ENCODE assay signal across 2 cellular contexts in the genomic region with DNA sequence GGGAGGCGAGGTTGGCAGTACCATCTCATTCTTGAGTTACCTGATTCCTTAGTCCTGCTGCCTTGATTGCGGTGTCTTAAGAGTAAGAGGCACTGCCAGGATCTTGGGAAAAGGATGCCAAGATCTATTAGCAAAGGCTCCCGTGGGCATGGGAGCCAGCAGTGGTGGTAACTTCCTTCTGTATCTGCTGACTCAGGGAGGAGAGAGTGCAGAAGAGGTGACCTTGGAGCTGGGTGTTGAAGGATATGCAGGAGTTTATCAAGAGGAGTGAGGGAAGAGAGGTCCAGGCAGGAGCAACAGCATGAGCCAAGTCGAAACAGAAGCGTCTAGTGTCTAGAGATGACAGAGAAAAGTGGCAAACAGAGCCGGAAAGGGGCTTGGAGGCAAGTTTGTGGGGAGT.
TF ChIP-seq lines count a peak whose summit lies in the region.

No MANE protein-coding gene starts in this region.

TF ChIP-seq in IMR-90, 13 proteins besides CTCF, POLR2A, EP300 and RAD21:
- TF ChIP-seq RCOR1 (IDR thresholded peaks at IDR 0.05; ENCODE audit: insufficient replicate concordance, low read length) = no peak
- no peak for TF ChIP-seq SMC3 (IDR thresholded peaks at IDR 0.05; ENCODE audit: low read depth, low read length)
- TF ChIP-seq CHD1 (IDR thresholded peaks at IDR 0.05; ENCODE audit: low read depth, low read length) = no peak
- TF ChIP-seq CEBPB (IDR thresholded peaks at IDR 0.05; ENCODE audit: low read depth, low read length) = no peak
- no peak for TF ChIP-seq MAZ (IDR thresholded peaks at IDR 0.05; ENCODE audit: borderline replicate concordance, low read depth, low read length)
- TF ChIP-seq, protein P1, sequence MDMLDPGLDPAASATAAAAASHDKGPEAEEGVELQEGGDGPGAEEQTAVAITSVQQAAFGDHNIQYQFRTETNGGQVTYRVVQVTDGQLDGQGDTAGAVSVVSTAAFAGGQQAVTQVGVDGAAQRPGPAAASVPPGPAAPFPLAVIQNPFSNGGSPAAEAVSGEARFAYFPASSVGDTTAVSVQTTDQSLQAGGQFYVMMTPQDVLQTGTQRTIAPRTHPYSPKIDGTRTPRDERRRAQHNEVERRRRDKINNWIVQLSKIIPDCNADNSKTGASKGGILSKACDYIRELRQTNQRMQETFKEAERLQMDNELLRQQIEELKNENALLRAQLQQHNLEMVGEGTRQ (IDR thresholded peaks at IDR 0.05; ENCODE audit: low read depth, low read length) = no peak
- TF ChIP-seq, protein P2, sequence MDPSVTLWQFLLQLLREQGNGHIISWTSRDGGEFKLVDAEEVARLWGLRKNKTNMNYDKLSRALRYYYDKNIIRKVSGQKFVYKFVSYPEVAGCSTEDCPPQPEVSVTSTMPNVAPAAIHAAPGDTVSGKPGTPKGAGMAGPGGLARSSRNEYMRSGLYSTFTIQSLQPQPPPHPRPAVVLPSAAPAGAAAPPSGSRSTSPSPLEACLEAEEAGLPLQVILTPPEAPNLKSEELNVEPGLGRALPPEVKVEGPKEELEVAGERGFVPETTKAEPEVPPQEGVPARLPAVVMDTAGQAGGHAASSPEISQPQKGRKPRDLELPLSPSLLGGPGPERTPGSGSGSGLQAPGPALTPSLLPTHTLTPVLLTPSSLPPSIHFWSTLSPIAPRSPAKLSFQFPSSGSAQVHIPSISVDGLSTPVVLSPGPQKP (IDR thresholded peaks at IDR 0.05; ENCODE audit: borderline replicate concordance, low read depth, low read length) = no peak
- no peak for TF ChIP-seq BHLHE40 (IDR thresholded peaks at IDR 0.05; ENCODE audit: low read depth, low read length)
- no peak for TF ChIP-seq RFX5 (IDR thresholded peaks at IDR 0.05; ENCODE audit: low read depth, low read length)
- TF ChIP-seq MXI1 (IDR thresholded peaks at IDR 0.05; ENCODE audit: borderline replicate concordance, low read depth, low read length) = no peak
- no peak for TF ChIP-seq NFE2L2 (IDR thresholded peaks at IDR 0.05; ENCODE audit: low read depth, low read length)
- TF ChIP-seq MAFK (IDR thresholded peaks at IDR 0.05; ENCODE audit: low read depth, low read length) = no peak
- no peak for TF ChIP-seq FOS (IDR thresholded peaks at IDR 0.05; ENCODE audit: low read depth, low read length)

TF ChIP-seq in K562, 482 proteins besides CTCF, POLR2A, EP300 and RAD21:
- peak; percentile 49; the same call in 1 of the 2 replicates for TF ChIP-seq MAFF (IDR thresholded peaks at IDR 0.05; ENCODE audit: low read length)
- TF ChIP-seq ESRRA (IDR thresholded peaks at IDR 0.05; ENCODE audit: borderline replicate concordance, low read depth) = peak; percentile 83
- TF ChIP-seq, protein P3, sequence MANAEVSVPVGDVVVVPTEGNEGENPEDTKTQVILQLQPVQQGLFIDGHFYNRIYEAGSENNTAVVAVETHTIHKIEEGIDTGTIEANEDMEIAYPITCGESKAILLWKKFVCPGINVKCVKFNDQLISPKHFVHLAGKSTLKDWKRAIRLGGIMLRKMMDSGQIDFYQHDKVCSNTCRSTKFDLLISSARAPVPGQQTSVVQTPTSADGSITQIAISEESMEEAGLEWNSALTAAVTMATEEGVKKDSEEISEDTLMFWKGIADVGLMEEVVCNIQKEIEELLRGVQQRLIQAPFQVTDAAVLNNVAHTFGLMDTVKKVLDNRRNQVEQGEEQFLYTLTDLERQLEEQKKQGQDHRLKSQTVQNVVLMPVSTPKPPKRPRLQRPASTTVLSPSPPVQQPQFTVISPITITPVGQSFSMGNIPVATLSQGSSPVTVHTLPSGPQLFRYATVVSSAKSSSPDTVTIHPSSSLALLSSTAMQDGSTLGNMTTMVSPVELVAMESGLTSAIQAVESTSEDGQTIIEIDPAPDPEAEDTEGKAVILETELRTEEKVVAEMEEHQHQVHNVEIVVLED (CRISPR knock-in tag; IDR thresholded peaks at IDR 0.05) = no peak
- TF ChIP-seq, protein P4, sequence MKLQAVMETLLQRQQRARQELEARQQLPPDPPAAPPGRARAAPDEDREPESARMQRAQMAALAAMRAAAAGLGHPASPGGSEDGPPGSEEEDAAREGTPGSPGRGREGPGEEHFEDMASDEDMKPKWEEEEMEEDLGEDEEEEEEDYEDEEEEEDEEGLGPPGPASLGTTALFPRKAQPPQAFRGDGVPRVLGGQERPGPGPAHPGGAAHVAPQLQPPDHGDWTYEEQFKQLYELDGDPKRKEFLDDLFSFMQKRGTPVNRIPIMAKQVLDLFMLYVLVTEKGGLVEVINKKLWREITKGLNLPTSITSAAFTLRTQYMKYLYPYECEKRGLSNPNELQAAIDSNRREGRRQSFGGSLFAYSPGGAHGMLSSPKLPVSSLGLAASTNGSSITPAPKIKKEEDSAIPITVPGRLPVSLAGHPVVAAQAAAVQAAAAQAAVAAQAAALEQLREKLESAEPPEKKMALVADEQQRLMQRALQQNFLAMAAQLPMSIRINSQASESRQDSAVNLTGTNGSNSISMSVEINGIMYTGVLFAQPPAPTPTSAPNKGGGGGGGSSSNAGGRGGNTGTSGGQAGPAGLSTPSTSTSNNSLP (IDR thresholded peaks at IDR 0.05; ENCODE audit: borderline replicate concordance, low read depth, low read length) = no peak
- no peak for TF ChIP-seq ZNF561 (CRISPR knock-in tag; conservative IDR thresholded peaks at IDR 0.05)
- TF ChIP-seq PML (IDR thresholded peaks at IDR 0.05; ENCODE audit: low read length) = no peak
- TF ChIP-seq MAFG (tag; conservative IDR thresholded peaks at IDR 0.05) = peak; percentile 71
- TF ChIP-seq MAFK (IDR thresholded peaks at IDR 0.05; ENCODE audit: low read length) = peak; percentile 40
- TF ChIP-seq C11orf30 (IDR thresholded peaks at IDR 0.05; ENCODE audit: low read depth) = peak; percentile 83
- peak; percentile 84 for TF ChIP-seq ZNF316 (IDR thresholded peaks at IDR 0.05)
- peak; percentile 18; the same call in 1 of the 2 replicates for TF ChIP-seq NFE2 (IDR thresholded peaks at IDR 0.05; ENCODE audit: low read depth)
